21 cellular contexts compared by ENCODE assay signal in the genomic region with DNA sequence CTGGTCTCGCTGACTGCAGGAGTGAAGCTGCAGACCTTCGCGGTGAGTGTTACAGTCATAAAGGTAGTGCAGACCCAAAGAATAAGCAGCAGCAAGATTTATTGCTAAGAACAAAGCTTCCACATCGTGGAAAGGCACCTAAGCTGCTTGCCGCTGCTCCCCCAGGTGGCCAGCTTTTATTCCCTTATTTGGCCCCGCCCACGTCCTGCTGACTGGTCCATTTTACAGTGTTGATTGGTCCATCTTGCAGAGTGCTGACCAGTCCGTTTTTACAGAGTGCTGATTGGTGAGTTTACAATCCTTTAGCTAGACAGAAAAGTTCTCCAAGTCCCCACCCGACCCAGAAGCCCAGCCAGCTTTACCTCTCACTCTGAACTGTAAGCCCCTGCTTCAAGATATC.
DNase-seq lines count a peak whose midpoint lies in the region; ATAC-seq, FAIRE-seq and TF ChIP-seq lines count a peak whose summit lies in the region.
"Had no signal": no experiment of that assay in that cellular context is flagged by ENCODE, and none has a peak within 500 bp of the region (broad histone marks: within the 10 kb centered on the region; RNA-seq: fewer than 3 reads in every experiment).

No MANE protein-coding gene starts in this region.

- in situ Hi-C loops in K562 (cut with MboI) = no loop called here

- TF ChIP-seq EP300 in K562 (IDR thresholded peaks at IDR 0.05; ENCODE audit: low read length) = no peak
- no peak for TF ChIP-seq EP300 in esophagus muscularis mucosa (IDR thresholded peaks at IDR 0.05)

- TF ChIP-seq CTCF in BE2C (IDR thresholded peaks at IDR 0.05; ENCODE audit: low read depth, low read length) (no peak), NB4 (IDR thresholded peaks at IDR 0.05; ENCODE audit: low read depth, low read length) (peak; percentile 22), K562 (IDR thresholded peaks at IDR 0.05 in 2 of 3, conservative IDR thresholded peaks at IDR 0.05 in 1 of 3; ENCODE audit: insufficient read depth in 2 of 3, low read depth in 1 of 3, low read length in 3 of 3) (peak; percentile 31 to 38 (median 36); a peak in 3 of 6 replicates), esophagus muscularis mucosa (IDR thresholded peaks at IDR 0.05) (no peak)

- H3K4me1 ChIP-seq in BE2C (no peaks in the 10 kb centered on the region), K562 (replicated peaks in 1 of 2; ENCODE audit: control insufficient read depth in 2 of 2, insufficient read depth in 2 of 2, low read length in 2 of 2) (no peaks in the 10 kb centered on the region), esophagus muscularis mucosa (no peaks in the 10 kb centered on the region)
- H3K4me1 ChIP-seq: BLaER1, psoas muscle, tibial nerve had no signal

- no peak for TF ChIP-seq POLR2A in NB4 (IDR thresholded peaks at IDR 0.05; ENCODE audit: extremely low read depth, insufficient read length)
- TF ChIP-seq POLR2A in K562 (conservative IDR thresholded peaks at IDR 0.05) = no peak
- no peak for TF ChIP-seq POLR2A in esophagus muscularis mucosa (IDR thresholded peaks at IDR 0.05; ENCODE audit: low read depth)

- H3K27ac ChIP-seq in K562 (ENCODE audit: extremely low read depth, low read depth, low read length) (no peak overlapping the region), esophagus muscularis mucosa (replicated peaks in 1 of 4) (no peak overlapping the region)
- H3K27ac ChIP-seq: BLaER1, psoas muscle, tibial nerve had no signal

- H3K4me3 ChIP-seq in BE2C (ENCODE audit: low read depth, low read length) (no peak overlapping the region), NB4 (ENCODE audit: low read depth, low read length) (no peak overlapping the region), K562 (no peak overlapping the region), esophagus muscularis mucosa (no peak overlapping the region)
- H3K4me3 ChIP-seq: BLaER1, psoas muscle, tibial nerve had no signal

- CTCF ChIA-PET in K562 (lab: Yijun Ruan, JAX; ENCODE audit: low intra/inter-chr PET ratio) = no interaction called here

- 21% methylated on average over 9 of the region's 9 CpGs for WGBS in K562 (ENCODE audit: insufficient coverage, low coverage, missing lambda C conversion rate)
- WGBS in esophagus muscularis mucosa = 77% methylated on average over 7 of the region's 9 CpGs

- TF ChIP-seq RAD21 in K562 (CRISPR knock-in tag; conservative IDR thresholded peaks at IDR 0.05 in 1 of 2, IDR thresholded peaks at IDR 0.05 in 1 of 2) = peak in 1 of 2 experiments; percentile 36; a peak in 2 of 4 replicates

- H3K36me3 ChIP-seq in BE2C (no peaks in the 10 kb centered on the region), K562 (ENCODE audit: control insufficient read depth, insufficient read depth, low read length) (no peaks in the 10 kb centered on the region), esophagus muscularis mucosa (no peaks in the 10 kb centered on the region)
- H3K36me3 ChIP-seq: BLaER1, tibial nerve had no signal

- H3K79me2 ChIP-seq in K562 (ENCODE audit: control insufficient read depth, insufficient read depth, low read length) = no peaks in the 10 kb centered on the region

- H3K9me3 ChIP-seq in BE2C = no peaks in the 10 kb centered on the region
- no peaks in the 10 kb centered on the region for H3K9me3 ChIP-seq in K562 (replicated peaks; ENCODE audit: control insufficient read depth, insufficient read depth, low read depth, low read length)
- peaks cover 0 to 7% (median 0%) of the 10 kb centered on the region in 4 donors for H3K9me3 ChIP-seq in esophagus muscularis mucosa
- H3K9me3 ChIP-seq: BLaER1, psoas muscle, tibial nerve had no signal

- intact Hi-C loops in K562 (cut with micrococcal nuclease) = no loop called here
- intact Hi-C loops in esophagus muscularis mucosa (cut with DNase I) = no loop called here

- ATAC-seq in K562 = peak; percentile 93
- ATAC-seq in GM19467 (IDR thresholded peaks at IDR 0.05; ENCODE audit: unreplicated experiment) = no peak
- ATAC-seq: psoas muscle, T-cell had no signal

- H2AFZ ChIP-seq in K562 (ENCODE audit: low read depth, low read length) = no peak overlapping the region

- no peak overlapping the region for H3K9ac ChIP-seq in K562 (ENCODE audit: insufficient read depth in 1 of 2, low read depth in 2 of 2, low read length in 2 of 2)
- H3K9ac ChIP-seq: BLaER1 had no signal

- POLR2A ChIA-PET in K562 (lab: Yijun Ruan, JAX) = interaction anchor here (0.7 to 1.6 kb wide), 3 partner anchors 15 to 84 kb away, joined by 3 to 4 read pairs (median 3); no protein-coding TSS in a partner anchor

- H3K27me3 ChIP-seq in BE2C = no peaks in the 10 kb centered on the region
- peaks cover 0 to 3% of the 10 kb centered on the region in 2 experiments; a peak in 1 of 5 replicates for H3K27me3 ChIP-seq in K562 (ENCODE audit: control insufficient read depth in 2 of 2, insufficient read depth in 2 of 2, low read length in 2 of 2)
- no peaks in the 10 kb centered on the region for H3K27me3 ChIP-seq in esophagus muscularis mucosa
- H3K27me3 ChIP-seq: BLaER1, tibial nerve had no signal

- no TSS peak for BruUV-seq in K562 (replicated peaks; lab: Mats Ljungman, UMichigan)

- peak; percentile 81 for FAIRE-seq in K562 (lab: Jason Lieb, UNC)

- no peak overlapping the region for H3K4me2 ChIP-seq in K562 (ENCODE audit: insufficient read depth, low read length)
- H3K4me2 ChIP-seq: BLaER1 had no signal

- DNase-seq in BE2C (peak; percentile 32), EH (ENCODE audit: low read depth) (peak; percentile 6), NB4 (ENCODE audit: low read depth) (peak; percentile 37), K562 (ENCODE audit: extremely low read depth in 1 of 4, low spot score in 3 of 4) (peak in 2 of 4 experiments; percentile 25 to 46), AG08396 (ENCODE audit: low spot score) (no peak), esophagus muscularis mucosa (ENCODE audit: extremely low spot score) (no peak)
- DNase-seq in stimulated activated naive CD4-positive, alpha-beta T cell treated with Interleukin-2 at 50 U/mL for 16 hours (lab: John Stamatoyannopoulos, UW) = no peak
- DNase-seq: activated B cell treated with CpG ODN at 0.5 μM for 24 hours; DMS79; effector memory CD4-positive, alpha-beta T cell; hypothalamus; kidney glomerular epithelial cell; MV-4-11; NCI-H2081 treated with DMSO at 0.1 percent for 48 hours; NCI-H510A treated with DMSO at 0.1 percent for 48 hours; psoas muscle; stimulated activated CD4-positive, alpha-beta T cell treated with anti-CD3 and anti-CD28 coated beads, Interleukin-12 subunit alpha, Interleukin-12 subunit beta, amount 100 ng/mL, for 4 hours; T-cell had no signal

- H3K9me1 ChIP-seq in K562 (ENCODE audit: control insufficient read depth, insufficient read depth, low read length) = no peaks in the 10 kb centered on the region

- H4K20me1 ChIP-seq in K562 (replicated peaks; ENCODE audit: control insufficient read depth, insufficient read depth, low read length) = no peaks in the 10 kb centered on the region
- H4K20me1 ChIP-seq: BLaER1 had no signal

TF ChIP-seq in K562, 482 proteins besides CTCF, POLR2A, EP300 and RAD21 (continues in another document):
- TF ChIP-seq POU5F1 (IDR thresholded peaks at IDR 0.05; ENCODE audit: borderline replicate concordance, low read depth, low read length, partially characterized antibody) = no peak
- TF ChIP-seq TAL1 (IDR thresholded peaks at IDR 0.05) = no peak
- no peak for TF ChIP-seq CBFA2T2 (conservative IDR thresholded peaks at IDR 0.05)
- TF ChIP-seq, protein P1, sequence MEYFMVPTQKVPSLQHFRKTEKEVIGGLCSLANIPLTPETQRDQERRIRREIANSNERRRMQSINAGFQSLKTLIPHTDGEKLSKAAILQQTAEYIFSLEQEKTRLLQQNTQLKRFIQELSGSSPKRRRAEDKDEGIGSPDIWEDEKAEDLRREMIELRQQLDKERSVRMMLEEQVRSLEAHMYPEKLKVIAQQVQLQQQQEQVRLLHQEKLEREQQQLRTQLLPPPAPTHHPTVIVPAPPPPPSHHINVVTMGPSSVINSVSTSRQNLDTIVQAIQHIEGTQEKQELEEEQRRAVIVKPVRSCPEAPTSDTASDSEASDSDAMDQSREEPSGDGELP (CRISPR knock-in tag; IDR thresholded peaks at IDR 0.05; ENCODE audit: borderline replicate concordance) = no peak
- TF ChIP-seq C11orf30 (IDR thresholded peaks at IDR 0.05; ENCODE audit: low read depth) = peak; percentile 83
- TF ChIP-seq EHMT2 (IDR thresholded peaks at IDR 0.05) = no peak
- TF ChIP-seq GABPB2 (CRISPR knock-in tag; conservative IDR thresholded peaks at IDR 0.05) = no peak
- TF ChIP-seq EGR1 (conservative IDR thresholded peaks at IDR 0.05) = peak; percentile 26; the same call in 1 of the 2 replicates
- no peak for TF ChIP-seq CHCHD3 (CRISPR knock-in tag; IDR thresholded peaks at IDR 0.05)
- TF ChIP-seq SRF (CRISPR knock-in tag; IDR thresholded peaks at IDR 0.05) = peak in 1 of 2 experiments; percentile 87; a peak in 2 of 4 replicates
- no peak for TF ChIP-seq NEUROD1 (IDR thresholded peaks at IDR 0.05; ENCODE audit: borderline replicate concordance, low read depth, low read length, partially characterized antibody)
- peak; percentile 38 for TF ChIP-seq NFYB (IDR thresholded peaks at IDR 0.05; ENCODE audit: extremely low read depth, insufficient read length)
- TF ChIP-seq ZNF316 (IDR thresholded peaks at IDR 0.05) = peak; percentile 93
- no peak for TF ChIP-seq ZNF212 (CRISPR knock-in tag; IDR thresholded peaks at IDR 0.05)
- no peak for TF ChIP-seq ETS2 (tag; IDR thresholded peaks at IDR 0.05; ENCODE audit: borderline replicate concordance, poor library complexity, severe bottlenecking)
- TF ChIP-seq, protein P2, sequence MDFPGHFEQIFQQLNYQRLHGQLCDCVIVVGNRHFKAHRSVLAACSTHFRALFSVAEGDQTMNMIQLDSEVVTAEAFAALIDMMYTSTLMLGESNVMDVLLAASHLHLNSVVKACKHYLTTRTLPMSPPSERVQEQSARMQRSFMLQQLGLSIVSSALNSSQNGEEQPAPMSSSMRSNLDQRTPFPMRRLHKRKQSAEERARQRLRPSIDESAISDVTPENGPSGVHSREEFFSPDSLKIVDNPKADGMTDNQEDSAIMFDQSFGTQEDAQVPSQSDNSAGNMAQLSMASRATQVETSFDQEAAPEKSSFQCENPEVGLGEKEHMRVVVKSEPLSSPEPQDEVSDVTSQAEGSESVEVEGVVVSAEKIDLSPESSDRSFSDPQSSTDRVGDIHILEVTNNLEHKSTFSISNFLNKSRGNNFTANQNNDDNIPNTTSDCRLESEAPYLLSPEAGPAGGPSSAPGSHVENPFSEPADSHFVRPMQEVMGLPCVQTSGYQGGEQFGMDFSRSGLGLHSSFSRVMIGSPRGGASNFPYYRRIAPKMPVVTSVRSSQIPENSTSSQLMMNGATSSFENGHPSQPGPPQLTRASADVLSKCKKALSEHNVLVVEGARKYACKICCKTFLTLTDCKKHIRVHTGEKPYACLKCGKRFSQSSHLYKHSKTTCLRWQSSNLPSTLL (IDR thresholded peaks at IDR 0.05) = no peak

Comparison
In these comparisons a context has a peak if more than half of its experiments do, and no peak if none do; other contexts are left out.
1. DNase-seq: peak in BE2C (single experiment), EH (single experiment) and NB4 (single experiment); none in AG08396 (single experiment), stimulated activated naive CD4-positive, alpha-beta T cell treated with Interleukin-2 at 50 U/mL for 16 hours (single experiment) and esophagus muscularis mucosa (single experiment).
2. CTCF ChIP-seq: peak in NB4 (single experiment) and K562 (3 of 3); none in BE2C (single experiment) and esophagus muscularis mucosa (0 of 3).